In the genomic region with DNA sequence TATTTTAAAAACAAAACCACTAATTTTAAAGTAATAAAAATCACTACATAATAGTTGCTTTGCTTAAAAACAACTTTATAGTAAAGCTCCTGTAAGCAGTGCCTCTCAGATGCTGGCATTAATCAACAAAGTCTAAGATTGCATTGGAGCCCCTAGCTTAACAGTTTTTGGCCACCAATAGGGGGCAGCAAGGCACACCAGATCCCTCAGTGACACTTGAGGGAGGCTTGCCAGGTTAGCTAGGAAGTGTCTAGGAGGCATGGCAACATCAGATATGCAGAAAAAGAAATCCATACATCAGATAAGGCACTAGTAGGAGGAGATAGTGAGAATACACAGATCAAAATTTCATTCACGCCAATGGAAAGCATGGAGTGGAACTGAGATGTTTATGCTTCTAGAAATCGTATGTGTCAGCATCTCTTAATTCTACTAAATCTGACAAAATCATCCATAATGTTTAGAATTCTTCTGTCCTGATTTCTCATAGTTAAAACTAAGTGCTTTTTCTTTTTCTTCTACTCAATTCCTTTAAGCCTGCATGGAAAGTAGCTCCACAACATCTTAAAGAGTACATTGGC, we compare ENCODE assay signal across 8 cellular contexts.
DNase-seq lines count a peak whose midpoint lies in the region; ATAC-seq and TF ChIP-seq lines count a peak whose summit lies in the region.

No MANE protein-coding gene starts in this region.

- H3K4me3 ChIP-seq in H7 (ENCODE audit: insufficient read depth, low read depth, low read length) (no peak overlapping the region), gastroesophageal sphincter (no peak overlapping the region)

- ATAC-seq in gastroesophageal sphincter, result no peak

- H3K36me3 ChIP-seq in H7 (replicated peaks; ENCODE audit: control insufficient read depth, insufficient read depth, low read length) (no peaks in the 10 kb centered on the region), gastroesophageal sphincter (no peaks in the 10 kb centered on the region)

- H3K4me1 ChIP-seq in gastroesophageal sphincter, result no peaks in the 10 kb centered on the region

- no peaks in the 10 kb centered on the region for H3K9me3 ChIP-seq in gastroesophageal sphincter

- no peak for TF ChIP-seq POLR2A in gastroesophageal sphincter (IDR thresholded peaks at IDR 0.05)

- H3K27me3 ChIP-seq in H7 (ENCODE audit: control insufficient read depth, insufficient read depth, low read length) (no peaks in the 10 kb centered on the region), gastroesophageal sphincter (no peaks in the 10 kb centered on the region)

- TF ChIP-seq EP300 in gastroesophageal sphincter (IDR thresholded peaks at IDR 0.05), result no peak

- TF ChIP-seq CTCF in gastroesophageal sphincter (IDR thresholded peaks at IDR 0.05), result peak; percentile 38 to 69 (median 58)

- DNase-seq in GF-D8 (lab: John Stamatoyannopoulos, UW) (peak; percentile 7), H7 (peak; percentile 68), LoVo (ENCODE audit: low spot score) (peak; percentile 66), RPMI8226 (peak; percentile 90), pons (ENCODE audit: low spot score) (peak; percentile 83), GOT3 (lab: John Stamatoyannopoulos, UW) (no peak)
- peak; percentile 35 for DNase-seq in activated T-helper 9 cell treated with anti-CD3 and anti-CD28 coated beads, Interleukin-2, amount 50 U/mL, for 16 hours (ENCODE audit: low read depth)

- 34 to 39% methylated on average over 2 of the region's 2 CpGs for WGBS in gastroesophageal sphincter (ENCODE audit: low coverage in 1 of 2), 2 donors

- H3K27ac ChIP-seq in gastroesophageal sphincter, result no peak overlapping the region
